Comparison of ENCODE assay signal across 24 cellular contexts in genomic region chr5:37727238-37727637, GRCh38.
"Had no signal": no experiment of that assay in that cellular context is flagged by ENCODE, and none has a peak within 500 bp of the region (broad histone marks: within the 10 kb centered on the region; RNA-seq: fewer than 3 reads in every experiment).

No MANE protein-coding gene starts in this region.

- DNase-seq: colonic mucosa; cortex of kidney; dermis blood vessel endothelial cell; dorsolateral prefrontal cortex; effector CD4-positive, alpha-beta T cell; effector CD8-positive, alpha-beta T cell; effector memory CD4-positive, alpha-beta T cell; effector memory CD8-positive, alpha-beta T cell; endodermal cell; erythroblast; esophagus squamous epithelium; foreskin fibroblast; foreskin keratinocyte; foreskin melanocyte; glutamatergic neuron; head of caudate nucleus; heart left ventricle; heart right ventricle had no signal

- H3K27ac ChIP-seq: colonic mucosa, coronary artery, dorsolateral prefrontal cortex, epithelial cell of prostate, esophagus muscularis mucosa, esophagus squamous epithelium, foreskin keratinocyte, gastroesophageal sphincter, heart left ventricle, heart right ventricle had no signal

- H3K4me1 ChIP-seq: colonic mucosa, esophagus muscularis mucosa, esophagus squamous epithelium, gastroesophageal sphincter had no signal

- H3K4me3 ChIP-seq: colonic mucosa, coronary artery, dorsolateral prefrontal cortex, esophagus muscularis mucosa, esophagus squamous epithelium, gastroesophageal sphincter, heart left ventricle, heart right ventricle had no signal

- H3K36me3 ChIP-seq: colonic mucosa had no signal

- H3K4me3 Mint-ChIP-seq: dendritic cell treated with granulocyte-macrophage colony-stimulating factor and Interleukin-4, amounts not matched to agents 40 ng/mL and 50 ng/mL, for 4 days; effector memory CD8-positive, alpha-beta T cell; endodermal cell had no signal

- H3K27me3 ChIP-seq: colonic mucosa, dorsolateral prefrontal cortex, esophagus muscularis mucosa, esophagus squamous epithelium, foreskin keratinocyte, gastroesophageal sphincter, heart left ventricle, heart right ventricle had no signal

- H3K9me3 Mint-ChIP-seq: dendritic cell treated with granulocyte-macrophage colony-stimulating factor and Interleukin-4, amounts not matched to agents 40 ng/mL and 50 ng/mL, for 4 days; effector memory CD8-positive, alpha-beta T cell; endodermal cell had no signal

- H3K27me3 Mint-ChIP-seq: dendritic cell treated with granulocyte-macrophage colony-stimulating factor and Interleukin-4, amounts not matched to agents 40 ng/mL and 50 ng/mL, for 4 days; effector memory CD8-positive, alpha-beta T cell had no signal

- H3K9me3 ChIP-seq: colonic mucosa, esophagus muscularis mucosa, esophagus squamous epithelium, gastroesophageal sphincter, heart left ventricle, heart right ventricle had no signal

- ATAC-seq: effector memory CD8-positive, alpha-beta T cell; esophagus mucosa; foreskin keratinocyte; gastroesophageal sphincter; heart left ventricle; heart right ventricle had no signal

- H3K27ac Mint-ChIP-seq: dendritic cell treated with granulocyte-macrophage colony-stimulating factor and Interleukin-4, amounts not matched to agents 40 ng/mL and 50 ng/mL, for 4 days; effector memory CD8-positive, alpha-beta T cell; endodermal cell had no signal
